8 cellular contexts compared by ENCODE assay signal in the genomic region with DNA sequence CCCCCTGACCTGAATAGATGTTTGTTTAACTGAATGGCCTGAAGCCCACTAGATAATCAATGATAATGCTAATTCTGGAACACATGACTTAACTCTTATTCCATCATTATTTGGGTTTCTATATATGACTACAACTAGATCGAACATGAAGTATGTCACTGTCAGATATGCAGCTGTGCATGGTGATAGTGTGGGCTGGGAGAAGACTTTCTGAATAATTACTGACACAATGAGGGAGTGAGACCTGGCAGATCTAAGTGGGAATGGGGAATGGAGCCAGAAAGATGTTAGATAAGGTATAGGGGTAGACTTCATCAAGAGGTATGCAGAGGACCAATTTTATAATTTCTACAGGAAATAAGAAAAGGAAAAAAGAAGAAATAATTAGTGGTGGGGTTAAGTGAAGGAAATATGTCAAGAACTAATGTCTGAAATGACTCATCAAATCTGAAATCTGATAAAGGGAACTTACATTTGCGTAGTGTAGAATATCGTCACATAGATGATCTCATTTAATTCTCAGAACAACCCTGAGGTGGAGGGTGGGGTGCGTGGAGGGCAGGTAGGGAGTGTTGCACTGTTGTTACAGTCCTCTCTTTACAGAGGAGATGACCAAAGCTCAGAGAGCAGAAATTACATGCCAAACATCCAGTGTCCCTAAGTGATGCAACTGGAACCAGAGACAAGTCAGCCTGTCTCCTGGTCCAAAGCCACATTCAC.
DNase-seq lines count a peak whose midpoint lies in the region; ATAC-seq and FAIRE-seq lines count a peak whose summit lies in the region.

No MANE protein-coding gene starts in this region.

- FAIRE-seq in HTR-8/SVneo (lab: Jason Lieb, UNC) = no peak

- ATAC-seq in HG02623 (IDR thresholded peaks at IDR 0.05; ENCODE audit: unreplicated experiment) (peak; percentile 58), left lobe of liver (peak; percentile 70)

- peak; percentile 61 for DNase-seq in EH (ENCODE audit: low read depth)
- DNase-seq in UCSD-AML1 (lab: John Stamatoyannopoulos, UW; ENCODE audit: unreplicated experiment) = peak; percentile 18
- DNase-seq in left lobe of liver (ENCODE audit: low spot score) = peak; percentile 67
- DNase-seq in HTR-8/SVneo (ENCODE audit: insufficient read length, low spot score) = no peak
- DNase-seq in DMS79 treated with DMSO at 0.1 percent for 48 hours (lab: John Stamatoyannopoulos, UW) = no peak
- DNase-seq in DMS153 treated with DMSO at 0.1 percent for 48 hours (lab: John Stamatoyannopoulos, UW; ENCODE audit: unreplicated experiment) = no peak
- DNase-seq in cortex of kidney (lab: John Stamatoyannopoulos, UW) = no peak

Comparison
In these comparisons a context has a peak if more than half of its experiments do, and no peak if none do; other contexts are left out.
1. DNase-seq: peak in EH (single experiment), UCSD-AML1 (single experiment) and left lobe of liver (single experiment); none in HTR-8/SVneo (single experiment), DMS79 treated with DMSO at 0.1 percent for 48 hours (single experiment), DMS153 treated with DMSO at 0.1 percent for 48 hours (single experiment) and cortex of kidney (single experiment).